22 cellular contexts compared by ENCODE assay signal in genomic region chr15:55654541-55654940, GRCh38.
DNase-seq lines count a peak whose midpoint lies in the region; ATAC-seq, FAIRE-seq and TF ChIP-seq lines count a peak whose summit lies in the region.
"Had no signal": no experiment of that assay in that cellular context is flagged by ENCODE, and none has a peak within 500 bp of the region (broad histone marks: within the 10 kb centered on the region; RNA-seq: fewer than 3 reads in every experiment).

No MANE protein-coding gene starts in this region.

- FAIRE-seq in endothelial cell of umbilical vein (lab: Jason Lieb, UNC) = no peak
- FAIRE-seq: frontal cortex, GM19239, K562 had no signal

- H3K27me3 ChIP-seq in IMR-90 (ENCODE audit: control insufficient read depth, insufficient read depth, low read length) = no peaks in the 10 kb centered on the region
- H3K27me3 ChIP-seq in PC-3 (ENCODE audit: low read length) = peaks cover 8% of the 10 kb centered on the region; the same call in 1 of the 2 replicates
- no peaks in the 10 kb centered on the region for H3K27me3 ChIP-seq in endothelial cell of umbilical vein (ENCODE audit: control insufficient read depth in 2 of 2, insufficient read depth in 2 of 2, low read length in 2 of 2)
- no peaks in the 10 kb centered on the region for H3K27me3 ChIP-seq in mesenchymal stem cell (ENCODE audit: control insufficient read depth in 1 of 2, insufficient read depth in 1 of 2, low read length in 2 of 2)
- H3K27me3 ChIP-seq: neutrophil, Peyer's patch had no signal

- H3K4me1 ChIP-seq in IMR-90 (ENCODE audit: control insufficient read depth, insufficient read depth, low read length) (no peaks in the 10 kb centered on the region), PC-3 (ENCODE audit: insufficient read depth, low read length) (peaks cover 3% of the 10 kb centered on the region), endothelial cell of umbilical vein (ENCODE audit: control insufficient read depth, extremely low read depth, insufficient read depth, low read length) (no peaks in the 10 kb centered on the region), mesenchymal stem cell (ENCODE audit: control insufficient read depth, insufficient read depth, low read depth, low read length) (no peaks in the 10 kb centered on the region)
- H3K4me1 ChIP-seq: Peyer's patch had no signal

- H4K91ac ChIP-seq in IMR-90 (ENCODE audit: insufficient read depth, low read depth, low read length) (no peak overlapping the region), mesenchymal stem cell (ENCODE audit: low read length) (no peak overlapping the region)

- 0% methylated on average over 2 of the region's 4 CpGs; no CpG with 5 or more reads in 1 of the 2 experiments for WGBS in IMR-90 (ENCODE audit: extremely low coverage in 2 of 2, insufficient read length in 1 of 2), 2 experiments
- WGBS in mesenchymal stem cell = 32% methylated on average over 4 of the region's 4 CpGs

- no peaks in the 10 kb centered on the region for H3F3A ChIP-seq in PC-3 (ENCODE audit: low read length, unreplicated experiment)

- H3K9me3 ChIP-seq in IMR-90 (ENCODE audit: control insufficient read depth, insufficient read depth, low read length) = no peaks in the 10 kb centered on the region
- no peaks in the 10 kb centered on the region for H3K9me3 ChIP-seq in PC-3 (ENCODE audit: low read length)
- H3K9me3 ChIP-seq in endothelial cell of umbilical vein (replicated peaks; ENCODE audit: control insufficient read depth, insufficient read depth, low read length) = no peaks in the 10 kb centered on the region
- no peaks in the 10 kb centered on the region for H3K9me3 ChIP-seq in mesenchymal stem cell (ENCODE audit: control insufficient read depth, low read length)
- H3K9me3 ChIP-seq: neutrophil, Peyer's patch had no signal

- H4K5ac ChIP-seq in IMR-90 (ENCODE audit: low read depth, low read length) = no peak overlapping the region

- H3K18ac ChIP-seq in IMR-90 (ENCODE audit: low read depth, low read length) (no peak overlapping the region), mesenchymal stem cell (ENCODE audit: low read depth in 1 of 2, low read length in 2 of 2) (no peak overlapping the region)

- H4K8ac ChIP-seq in IMR-90 (ENCODE audit: low read depth in 2 of 2, low read length in 2 of 2) (no peak overlapping the region), mesenchymal stem cell (ENCODE audit: low read length) (no peak overlapping the region)

- no peak for ATAC-seq in IMR-90 (ENCODE audit: low read depth)
- peak; percentile 100 for ATAC-seq in PC-3
- no peak for ATAC-seq in activated CD4-positive, CD25-positive, alpha-beta regulatory T cell treated with anti-CD3 and anti-CD28 coated beads, Interleukin-2, amount 50 U/mL, for 24 hours
- ATAC-seq in GM21360 (IDR thresholded peaks at IDR 0.05; ENCODE audit: unreplicated experiment) = no peak
- ATAC-seq: K562; stimulated activated memory B cell treated with anti-CD40 and anti-IgM and Interleukin-4, amounts not matched to agents 10 μg/mL and 1 μg/mL and 100 μg/mL, for 72 hours had no signal

- no peak overlapping the region for H3K9ac ChIP-seq in IMR-90 (ENCODE audit: low read depth, low read length)
- H3K9ac ChIP-seq in PC-3 (ENCODE audit: low read length) = no peak overlapping the region
- no peak overlapping the region for H3K9ac ChIP-seq in endothelial cell of umbilical vein (replicated peaks; ENCODE audit: extremely low read depth, insufficient read depth, low read length)
- no peak overlapping the region for H3K9ac ChIP-seq in mesenchymal stem cell (ENCODE audit: low read length)

- CTCF ChIA-PET in IMR-90 (lab: Yijun Ruan, JAX) (no interaction called here), PC-3 (lab: Charles Lee) (interaction anchor here (0.5 kb wide), 1 partner anchor 95 kb away, joined by 7 read pairs; no protein-coding TSS in a partner anchor), endothelial cell of umbilical vein (lab: Charles Lee) (interaction anchor here (0.9 to 1.3 kb wide), 5 partner anchors 13 to 443 kb away, joined by 3 to 7 read pairs (median 5); no protein-coding TSS in a partner anchor)

- H2BK5ac ChIP-seq in IMR-90 (ENCODE audit: low read depth, low read length, poor library complexity, severe bottlenecking) (no peak overlapping the region), mesenchymal stem cell (ENCODE audit: low read depth, low read length, poor library complexity, severe bottlenecking) (no peak overlapping the region)

- peak; percentile 57 for DNase-seq in IMR-90
- DNase-seq in PC-3 = peak; percentile 49
- peak; percentile 79 for DNase-seq in endothelial cell of umbilical vein (ENCODE audit: low read depth, low spot score)
- DNase-seq in mesenchymal stem cell = peak; percentile 45
- no peak for DNase-seq in NCI-H187 (lab: John Stamatoyannopoulos, UW)
- DNase-seq in activated CD4-positive, alpha-beta T cell treated with anti-CD3 and anti-CD28 coated beads, Interleukin-2, amount 50 U/mL, for 48 hours = no peak
- DNase-seq: activated CD4-positive, alpha-beta T cell treated with anti-CD3 and anti-CD28 coated beads for 4 hours; anterior cingulate cortex; H7; NCI-H1092 treated with DMSO at 0.1 percent for 48 hours; NCI-H2171; NCI-H82; Peyer's patch; retina; stimulated activated CD4-positive, alpha-beta T cell treated with anti-CD3 and anti-CD28 coated beads, Interleukin-15, amount 100 ng/mL, for 24 hours had no signal

- no peak overlapping the region for H2AK5ac ChIP-seq in IMR-90 (ENCODE audit: low read depth, low read length)
- no peak overlapping the region for H2AK5ac ChIP-seq in mesenchymal stem cell (ENCODE audit: low read length, severe bottlenecking)

- H3K4me3 ChIP-seq in IMR-90 (ENCODE audit: insufficient read depth, low read depth, low read length) (no peak overlapping the region), PC-3 (ENCODE audit: low read length) (no peak overlapping the region), endothelial cell of umbilical vein (replicated peaks in 1 of 3; ENCODE audit: insufficient read depth in 1 of 3, low read depth in 1 of 3, low read length in 3 of 3) (no peak overlapping the region), mesenchymal stem cell (ENCODE audit: insufficient read depth in 1 of 2, low read depth in 1 of 2, low read length in 2 of 2) (no peak overlapping the region)
- H3K4me3 ChIP-seq: K562, Peyer's patch had no signal

- in situ Hi-C loops in IMR-90 (cut with MboI; ENCODE audit: low sequenced_read_pairs) = loop anchor here (10.0 to 25.0 kb wide), 3 partner anchors 133 to 783 kb away; no protein-coding TSS in a partner anchor

- no peaks in the 10 kb centered on the region for H3K79me2 ChIP-seq in PC-3 (ENCODE audit: low read length)
- no peaks in the 10 kb centered on the region for H3K79me2 ChIP-seq in endothelial cell of umbilical vein (ENCODE audit: control insufficient read depth, insufficient read depth, low read length)

- H3K14ac ChIP-seq in IMR-90 (replicated peaks; ENCODE audit: low read depth, low read length) = no peak overlapping the region
- H3K14ac ChIP-seq in mesenchymal stem cell (ENCODE audit: low read length in 2 of 2) = no peak overlapping the region

- POLR2A ChIA-PET in IMR-90 (lab: Charles Lee; ENCODE audit: unreplicated experiment) = no interaction called here
- POLR2A ChIA-PET in PC-3 (lab: Charles Lee; ENCODE audit: unreplicated experiment) = interaction anchor here (0.5 to 0.6 kb wide), 2 partner anchors 30 to 456 kb away, joined by 3 to 5 read pairs; no protein-coding TSS in a partner anchor
- POLR2A ChIA-PET in endothelial cell of umbilical vein (lab: Charles Lee) = no interaction called here

- intact Hi-C loops in IMR-90 (cut with micrococcal nuclease) (no loop called here), PC-3 (cut with micrococcal nuclease) (loop anchor here (2.0 kb wide), 1 partner anchor 40 kb away; no protein-coding TSS in a partner anchor), endothelial cell of umbilical vein (cut with micrococcal nuclease) (no loop called here)

- no peak for TF ChIP-seq RAD21 in IMR-90 (IDR thresholded peaks at IDR 0.05; ENCODE audit: low read length)

- no peak overlapping the region for H2BK20ac ChIP-seq in IMR-90 (ENCODE audit: low read depth, low read length)

- BruUV-seq in IMR-90 (replicated peaks; lab: Mats Ljungman, UMichigan) (no TSS peak), PC-3 (replicated peaks; lab: Mats Ljungman, UMichigan) (no TSS peak), endothelial cell of umbilical vein (replicated peaks; lab: Mats Ljungman, UMichigan) (no TSS peak)

- H3K4me2 ChIP-seq in IMR-90 (ENCODE audit: low read depth, low read length) (no peak overlapping the region), PC-3 (ENCODE audit: low read length) (no peak overlapping the region), endothelial cell of umbilical vein (ENCODE audit: insufficient read depth, low read length) (no peak overlapping the region), mesenchymal stem cell (ENCODE audit: low read length, poor library complexity, severe bottlenecking) (no peak overlapping the region)

- H2BK120ac ChIP-seq in IMR-90 (ENCODE audit: low read depth, low read length) = no peak overlapping the region
- H2BK120ac ChIP-seq in mesenchymal stem cell (ENCODE audit: low read depth, low read length) = no peak overlapping the region

- H2AK9ac ChIP-seq in IMR-90 (replicated peaks; ENCODE audit: low read depth, low read length, poor library complexity) = no peak overlapping the region

- no peaks in the 10 kb centered on the region for H3K36me3 ChIP-seq in IMR-90 (ENCODE audit: control insufficient read depth, insufficient read depth, low read length)
- no peaks in the 10 kb centered on the region for H3K36me3 ChIP-seq in PC-3 (ENCODE audit: low read depth, low read length)
- H3K36me3 ChIP-seq in endothelial cell of umbilical vein (ENCODE audit: control insufficient read depth in 2 of 2, extremely low read depth in 1 of 2, insufficient read depth in 2 of 2, low read length in 2 of 2) = no peaks in the 10 kb centered on the region
- H3K36me3 ChIP-seq in mesenchymal stem cell (ENCODE audit: control insufficient read depth in 1 of 2, insufficient read depth in 2 of 2, low read depth in 1 of 2, low read length in 2 of 2) = no peaks in the 10 kb centered on the region
- H3K36me3 ChIP-seq: neutrophil, Peyer's patch had no signal

- no peaks in the 10 kb centered on the region for H3K9me2 ChIP-seq in PC-3 (replicated peaks; ENCODE audit: low read length)

- TF ChIP-seq POLR2A in IMR-90 (IDR thresholded peaks at IDR 0.05; ENCODE audit: low read depth, low read length) (no peak), endothelial cell of umbilical vein (IDR thresholded peaks at IDR 0.05; ENCODE audit: low read depth, low read length) (no peak)

- no peak overlapping the region for H3K4ac ChIP-seq in IMR-90 (ENCODE audit: low read depth, low read length)
- no peak overlapping the region for H3K4ac ChIP-seq in mesenchymal stem cell (ENCODE audit: low read depth in 1 of 2, low read length in 2 of 2)

- TF ChIP-seq CTCF in IMR-90 (conservative IDR thresholded peaks at IDR 0.05; ENCODE audit: low read depth, low read length) (no peak), PC-3 (conservative IDR thresholded peaks at IDR 0.05; ENCODE audit: low read depth, low read length) (no peak), endothelial cell of umbilical vein (IDR thresholded peaks at IDR 0.05; ENCODE audit: extremely low read depth in 1 of 2, insufficient read depth in 1 of 2, low read depth in 1 of 2, low read length in 2 of 2) (no peak)

- no peaks in the 10 kb centered on the region for H3K9me1 ChIP-seq in IMR-90 (ENCODE audit: insufficient read depth, low read length)
- H3K9me1 ChIP-seq in endothelial cell of umbilical vein (replicated peaks; ENCODE audit: control insufficient read depth, extremely low read depth, insufficient read depth, low read length) = no peaks in the 10 kb centered on the region

- H3K23ac ChIP-seq in IMR-90 (ENCODE audit: low read depth, low read length) = no peak overlapping the region
- no peak overlapping the region for H3K23ac ChIP-seq in mesenchymal stem cell (ENCODE audit: low read length in 2 of 2)

- dilution Hi-C loops in IMR-90 (cut with HindIII; ENCODE audit: low sequenced_read_pairs, unreplicated experiment) = no loop called here
- dilution Hi-C loops in endothelial cell of umbilical vein (cut with MboI; ENCODE audit: extremely low pct_ligation_motif_present, low sequenced_read_pairs) = no loop called here

- no peaks in the 10 kb centered on the region for H3K79me1 ChIP-seq in IMR-90 (ENCODE audit: low read depth in 1 of 2, low read length in 2 of 2)
- peaks cover 1% of the 10 kb centered on the region for H3K79me1 ChIP-seq in mesenchymal stem cell (replicated peaks; ENCODE audit: low read length, poor library complexity, severe bottlenecking)

- no peak overlapping the region for H2BK15ac ChIP-seq in IMR-90 (ENCODE audit: low read depth, low read length)
- H2BK15ac ChIP-seq in mesenchymal stem cell (ENCODE audit: low read depth, poor library complexity, severe bottlenecking) = no peak overlapping the region

- no peak overlapping the region for H3K56ac ChIP-seq in IMR-90 (ENCODE audit: extremely low read depth, insufficient read depth, low read length)

- H2AFZ ChIP-seq in IMR-90 (replicated peaks; ENCODE audit: low read length, poor library complexity) = no peak overlapping the region
- no peak overlapping the region for H2AFZ ChIP-seq in PC-3 (ENCODE audit: low read length)
- no peak overlapping the region for H2AFZ ChIP-seq in endothelial cell of umbilical vein (ENCODE audit: low read depth, low read length)
- H2AFZ ChIP-seq in mesenchymal stem cell (ENCODE audit: low read depth, low read length) = no peak overlapping the region

- H3K27ac ChIP-seq in IMR-90 (ENCODE audit: insufficient read depth, low read length) = no peak overlapping the region
- H3K27ac ChIP-seq in PC-3 (ENCODE audit: low read length) = peak overlapping the region; percentile 14; the same call in 1 of the 2 replicates
- H3K27ac ChIP-seq in endothelial cell of umbilical vein (ENCODE audit: insufficient read depth, low read depth, low read length) = no peak overlapping the region
- H3K27ac ChIP-seq in mesenchymal stem cell (ENCODE audit: low read length, poor library complexity, severe bottlenecking) = no peak overlapping the region
- H3K27ac ChIP-seq: neutrophil, Peyer's patch had no signal

- no peak overlapping the region for H2BK12ac ChIP-seq in mesenchymal stem cell (ENCODE audit: low read length in 2 of 2)

- H4K20me1 ChIP-seq in IMR-90 (ENCODE audit: insufficient read depth, low read length) (no peaks in the 10 kb centered on the region), PC-3 (ENCODE audit: low read length) (no peaks in the 10 kb centered on the region), endothelial cell of umbilical vein (replicated peaks; ENCODE audit: control insufficient read depth, extremely low read depth, insufficient read depth, low read length) (no peaks in the 10 kb centered on the region)

Comparison
In these comparisons a context has a peak if more than half of its experiments do, and no peak if none do; other contexts are left out.
1. DNase-seq: peak in IMR-90 (single experiment), PC-3 (single experiment), endothelial cell of umbilical vein (single experiment) and mesenchymal stem cell (single experiment); none in NCI-H187 (0 of 2) and activated CD4-positive, alpha-beta T cell treated with anti-CD3 and anti-CD28 coated beads, Interleukin-2, amount 50 U/mL, for 48 hours (0 of 2).